ENCODE assay signal across 1 cellular context in the genomic region with DNA sequence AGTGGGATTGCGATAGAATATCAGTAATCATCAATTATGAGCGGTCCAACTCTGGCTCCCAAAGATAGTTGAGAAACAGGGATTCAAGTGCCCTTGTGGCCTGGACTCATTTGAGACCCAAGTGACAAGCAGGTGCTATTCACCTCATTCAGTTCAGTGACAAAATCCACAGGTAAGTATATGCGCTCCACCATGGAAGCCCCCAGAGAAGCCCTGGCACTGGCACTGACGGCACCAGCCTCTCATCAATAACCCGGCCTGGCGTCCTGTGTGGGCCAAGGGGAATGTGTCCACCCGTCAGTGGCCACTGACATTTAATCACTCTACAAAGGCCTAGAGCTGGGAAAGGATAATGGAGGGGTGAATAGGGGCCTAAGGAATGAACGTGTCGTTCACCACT.
TF ChIP-seq lines count a peak whose summit lies in the region.

No MANE protein-coding gene starts in this region.

TF ChIP-seq in HepG2, 621 proteins besides CTCF, POLR2A, EP300 and RAD21 (continued from another document):
- TF ChIP-seq SCMH1 (CRISPR knock-in tag; IDR thresholded peaks at IDR 0.05; ENCODE audit: borderline replicate concordance) (no peak), TSC22D2 (CRISPR knock-in tag; IDR thresholded peaks at IDR 0.05; ENCODE audit: borderline replicate concordance) (no peak), NPAS2 (CRISPR knock-in tag; IDR thresholded peaks at IDR 0.05; ENCODE audit: borderline replicate concordance) (no peak), ZBTB7A (CRISPR knock-in tag; IDR thresholded peaks at IDR 0.05) (no peak), ZNF143 (CRISPR knock-in tag; IDR thresholded peaks at IDR 0.05) (no peak), ZNF607 (CRISPR knock-in tag; IDR thresholded peaks at IDR 0.05; ENCODE audit: borderline replicate concordance) (no peak), ZZZ3 (CRISPR knock-in tag; IDR thresholded peaks at IDR 0.05; ENCODE audit: borderline replicate concordance) (no peak), LCORL (IDR thresholded peaks at IDR 0.05) (no peak), LCORL (CRISPR knock-in tag; IDR thresholded peaks at IDR 0.05) (no peak), RAD51 (IDR thresholded peaks at IDR 0.05; ENCODE audit: borderline replicate concordance) (no peak)
- TF ChIP-seq, protein P1, sequence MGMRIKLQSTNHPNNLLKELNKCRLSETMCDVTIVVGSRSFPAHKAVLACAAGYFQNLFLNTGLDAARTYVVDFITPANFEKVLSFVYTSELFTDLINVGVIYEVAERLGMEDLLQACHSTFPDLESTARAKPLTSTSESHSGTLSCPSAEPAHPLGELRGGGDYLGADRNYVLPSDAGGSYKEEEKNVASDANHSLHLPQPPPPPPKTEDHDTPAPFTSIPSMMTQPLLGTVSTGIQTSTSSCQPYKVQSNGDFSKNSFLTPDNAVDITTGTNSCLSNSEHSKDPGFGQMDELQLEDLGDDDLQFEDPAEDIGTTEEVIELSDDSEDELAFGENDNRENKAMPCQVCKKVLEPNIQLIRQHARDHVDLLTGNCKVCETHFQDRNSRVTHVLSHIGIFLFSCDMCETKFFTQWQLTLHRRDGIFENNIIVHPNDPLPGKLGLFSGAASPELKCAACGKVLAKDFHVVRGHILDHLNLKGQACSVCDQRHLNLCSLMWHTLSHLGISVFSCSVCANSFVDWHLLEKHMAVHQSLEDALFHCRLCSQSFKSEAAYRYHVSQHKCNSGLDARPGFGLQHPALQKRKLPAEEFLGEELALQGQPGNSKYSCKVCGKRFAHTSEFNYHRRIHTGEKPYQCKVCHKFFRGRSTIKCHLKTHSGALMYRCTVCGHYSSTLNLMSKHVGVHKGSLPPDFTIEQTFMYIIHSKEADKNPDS (CRISPR knock-in tag; IDR thresholded peaks at IDR 0.05) = no peak
- TF ChIP-seq, protein P2, sequence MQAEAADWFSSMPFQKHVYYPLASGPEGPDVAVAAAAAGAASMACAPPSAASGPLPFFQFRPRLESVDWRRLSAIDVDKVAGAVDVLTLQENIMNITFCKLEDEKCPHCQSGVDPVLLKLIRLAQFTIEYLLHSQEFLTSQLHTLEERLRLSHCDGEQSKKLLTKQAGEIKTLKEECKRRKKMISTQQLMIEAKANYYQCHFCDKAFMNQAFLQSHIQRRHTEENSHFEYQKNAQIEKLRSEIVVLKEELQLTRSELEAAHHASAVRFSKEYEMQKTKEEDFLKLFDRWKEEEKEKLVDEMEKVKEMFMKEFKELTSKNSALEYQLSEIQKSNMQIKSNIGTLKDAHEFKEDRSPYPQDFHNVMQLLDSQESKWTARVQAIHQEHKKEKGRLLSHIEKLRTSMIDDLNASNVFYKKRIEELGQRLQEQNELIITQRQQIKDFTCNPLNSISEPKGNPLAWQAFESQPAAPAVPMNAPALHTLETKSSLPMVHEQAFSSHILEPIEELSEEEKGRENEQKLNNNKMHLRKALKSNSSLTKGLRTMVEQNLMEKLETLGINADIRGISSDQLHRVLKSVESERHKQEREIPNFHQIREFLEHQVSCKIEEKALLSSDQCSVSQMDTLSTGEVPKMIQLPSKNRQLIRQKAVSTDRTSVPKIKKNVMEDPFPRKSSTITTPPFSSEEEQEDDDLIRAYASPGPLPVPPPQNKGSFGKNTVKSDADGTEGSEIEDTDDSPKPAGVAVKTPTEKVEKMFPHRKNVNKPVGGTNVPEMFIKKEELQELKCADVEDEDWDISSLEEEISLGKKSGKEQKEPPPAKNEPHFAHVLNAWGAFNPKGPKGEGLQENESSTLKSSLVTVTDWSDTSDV (CRISPR knock-in tag; IDR thresholded peaks at IDR 0.05) = no peak
- TF ChIP-seq, protein P3, sequence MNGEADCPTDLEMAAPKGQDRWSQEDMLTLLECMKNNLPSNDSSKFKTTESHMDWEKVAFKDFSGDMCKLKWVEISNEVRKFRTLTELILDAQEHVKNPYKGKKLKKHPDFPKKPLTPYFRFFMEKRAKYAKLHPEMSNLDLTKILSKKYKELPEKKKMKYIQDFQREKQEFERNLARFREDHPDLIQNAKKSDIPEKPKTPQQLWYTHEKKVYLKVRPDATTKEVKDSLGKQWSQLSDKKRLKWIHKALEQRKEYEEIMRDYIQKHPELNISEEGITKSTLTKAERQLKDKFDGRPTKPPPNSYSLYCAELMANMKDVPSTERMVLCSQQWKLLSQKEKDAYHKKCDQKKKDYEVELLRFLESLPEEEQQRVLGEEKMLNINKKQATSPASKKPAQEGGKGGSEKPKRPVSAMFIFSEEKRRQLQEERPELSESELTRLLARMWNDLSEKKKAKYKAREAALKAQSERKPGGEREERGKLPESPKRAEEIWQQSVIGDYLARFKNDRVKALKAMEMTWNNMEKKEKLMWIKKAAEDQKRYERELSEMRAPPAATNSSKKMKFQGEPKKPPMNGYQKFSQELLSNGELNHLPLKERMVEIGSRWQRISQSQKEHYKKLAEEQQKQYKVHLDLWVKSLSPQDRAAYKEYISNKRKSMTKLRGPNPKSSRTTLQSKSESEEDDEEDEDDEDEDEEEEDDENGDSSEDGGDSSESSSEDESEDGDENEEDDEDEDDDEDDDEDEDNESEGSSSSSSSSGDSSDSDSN (CRISPR knock-in tag; IDR thresholded peaks at IDR 0.05) = no peak
- TF ChIP-seq, protein P4, sequence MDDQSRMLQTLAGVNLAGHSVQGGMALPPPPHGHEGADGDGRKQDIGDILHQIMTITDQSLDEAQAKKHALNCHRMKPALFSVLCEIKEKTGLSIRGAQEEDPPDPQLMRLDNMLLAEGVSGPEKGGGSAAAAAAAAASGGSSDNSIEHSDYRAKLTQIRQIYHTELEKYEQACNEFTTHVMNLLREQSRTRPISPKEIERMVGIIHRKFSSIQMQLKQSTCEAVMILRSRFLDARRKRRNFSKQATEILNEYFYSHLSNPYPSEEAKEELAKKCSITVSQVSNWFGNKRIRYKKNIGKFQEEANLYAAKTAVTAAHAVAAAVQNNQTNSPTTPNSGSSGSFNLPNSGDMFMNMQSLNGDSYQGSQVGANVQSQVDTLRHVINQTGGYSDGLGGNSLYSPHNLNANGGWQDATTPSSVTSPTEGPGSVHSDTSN (CRISPR knock-in tag; IDR thresholded peaks at IDR 0.05; ENCODE audit: borderline replicate concordance) = no peak
